Comparison of ENCODE assay signal across 16 cellular contexts in genomic region chr14:100841445-100842403, GRCh38. TPM values are rescaled to one million over a fixed set of nuclear protein-coding genes. Genes with fewer than 3 reads are reported as not detected.
DNase-seq lines count a peak whose midpoint lies in the region; TF ChIP-seq lines count a peak whose summit lies in the region.
"Had no signal": no experiment of that assay in that cellular context is flagged by ENCODE, and none has a peak within 500 bp of the region (broad histone marks: within the 10 kb centered on the region; RNA-seq: fewer than 3 reads in every experiment).

No MANE protein-coding gene starts in this region.

- intact Hi-C loops in stomach (cut with DNase I; ENCODE audit: low total_unique reads) = no loop called here

- in situ Hi-C loops in G401 (cut with HindIII; ENCODE audit: low sequenced_read_pairs) = no loop called here

- H3K4me3 ChIP-seq in hepatocyte = no peak overlapping the region
- H3K4me3 ChIP-seq in stomach = no peak overlapping the region

- no peak for TF ChIP-seq POLR2A in stomach (IDR thresholded peaks at IDR 0.05)

- no peak for TF ChIP-seq CTCF in hepatocyte (IDR thresholded peaks at IDR 0.05; ENCODE audit: poor library complexity)
- no peak for TF ChIP-seq CTCF in stomach (IDR thresholded peaks at IDR 0.05)

- no peaks in the 10 kb centered on the region for H3K9me3 ChIP-seq in hepatocyte (ENCODE audit: low read depth)
- no peaks in the 10 kb centered on the region for H3K9me3 ChIP-seq in stomach

- H4K20me1 ChIP-seq in hepatocyte (ENCODE audit: insufficient read depth, poor library complexity, severe bottlenecking) = no peaks in the 10 kb centered on the region

- H3K27me3 ChIP-seq in hepatocyte (no peaks in the 10 kb centered on the region), stomach (peaks cover 0 to 14% (median 0%) of the 10 kb centered on the region in 3 donors)
- H3K27me3 ChIP-seq: foreskin keratinocyte had no signal

- 82% methylated on average over 25 of the region's 25 CpGs for WGBS in hepatocyte (ENCODE audit: low lambda C conversion rate, missing lambda C conversion rate)
- WGBS in stomach, 5 donors = 75 to 81% (median 80%) methylated on average over 13 to 25 of the region's 25 CpGs

- no peaks in the 10 kb centered on the region for H3K9me2 ChIP-seq in hepatocyte (replicated peaks; ENCODE audit: insufficient read depth)

- no peaks in the 10 kb centered on the region for H3K79me2 ChIP-seq in hepatocyte

- peaks cover 54% of the 10 kb centered on the region for H3K4me1 ChIP-seq in hepatocyte (ENCODE audit: insufficient read depth)
- peaks cover 0 to 11% (median 5%) of the 10 kb centered on the region in 4 donors for H3K4me1 ChIP-seq in stomach
- H3K4me1 ChIP-seq: foreskin keratinocyte had no signal

- no peak for TF ChIP-seq EP300 in stomach (IDR thresholded peaks at IDR 0.05)

- H2AFZ ChIP-seq in hepatocyte = no peak overlapping the region

- peak; percentile 21 for DNase-seq in NCI-H2171 treated with DMSO at 0.1 percent for 48 hours (lab: John Stamatoyannopoulos, UW)
- DNase-seq in NCI-H2171 (lab: John Stamatoyannopoulos, UW) = no peak
- peak; percentile 78 for DNase-seq in NCI-H2107 treated with DMSO at 0.1 percent for 48 hours (lab: John Stamatoyannopoulos, UW; ENCODE audit: unreplicated experiment)
- no peak for DNase-seq in hepatocyte (ENCODE audit: low spot score)
- no peak for DNase-seq in stomach
- DNase-seq in glomerular visceral epithelial cell (ENCODE audit: extremely low spot score) = no peak
- DNase-seq in G401 (ENCODE audit: low spot score) = no peak
- DNase-seq in HT-29 (ENCODE audit: low spot score) = no peak
- DNase-seq: 8988T; activated naive CD8-positive, alpha-beta T cell treated with anti-CD3 and anti-CD28 coated beads for 36 hours; activated T-cell treated with anti-CD3 and anti-CD28 coated beads for 4 hours; CD4-positive, alpha-beta T cell; foreskin keratinocyte; midbrain; MM.1S; T-helper 2 cell had no signal

- H3K36me3 ChIP-seq in hepatocyte (replicated peaks; ENCODE audit: insufficient read depth, low read depth) = no peaks in the 10 kb centered on the region
- H3K36me3 ChIP-seq in stomach = no peaks in the 10 kb centered on the region

- no peak overlapping the region for H3K4me2 ChIP-seq in hepatocyte

- H3K27ac ChIP-seq in hepatocyte (peak overlapping the region; percentile 89), stomach (peak overlapping the region in 4 of 5 donors; percentile 7 to 75 (median 35))
- H3K27ac ChIP-seq: foreskin keratinocyte had no signal

RNA-seq across cellular contexts. Expression of gene MEG3, which starts 15.8 kb away (rescaled TPM):
- total RNA-seq in hepatocyte (not detected in 2 replicates), stomach (100 to 1,000 TPM in 3 of 5 donors, 10 to 100 TPM in 2; 26.4 to 390 (median 124) TPM)
- polyA plus RNA-seq in hepatocyte (0.16 TPM in 1 of 2 replicates, not detected in the other), stomach (100 to 1,000 TPM in 1 of 3 donors, 10 to 100 TPM in 2; 13.4 to 131 (median 30.6) TPM)
- total RNA-seq in G401 (2014; rRNA removed; shearing (Covaris generic)) = 3.4 TPM in 1 of 2 replicates, not detected in the other
- not detected in 2 replicates for total RNA-seq in HT-29 (2014; rRNA removed; shearing (Covaris generic))
- total RNA-seq: CD4-positive, alpha-beta T cell had no signal

Comparison
In these comparisons a context has a peak if more than half of its experiments do, and no peak if none do; other contexts are left out.
1. DNase-seq: peak in NCI-H2171 treated with DMSO at 0.1 percent for 48 hours (single experiment) and NCI-H2107 treated with DMSO at 0.1 percent for 48 hours (single experiment); none in NCI-H2171 (single experiment), hepatocyte (single experiment), stomach (single experiment), glomerular visceral epithelial cell (single experiment), G401 (single experiment) and HT-29 (single experiment).